Comparison of ENCODE assay signal across 1 cellular context in the genomic region with DNA sequence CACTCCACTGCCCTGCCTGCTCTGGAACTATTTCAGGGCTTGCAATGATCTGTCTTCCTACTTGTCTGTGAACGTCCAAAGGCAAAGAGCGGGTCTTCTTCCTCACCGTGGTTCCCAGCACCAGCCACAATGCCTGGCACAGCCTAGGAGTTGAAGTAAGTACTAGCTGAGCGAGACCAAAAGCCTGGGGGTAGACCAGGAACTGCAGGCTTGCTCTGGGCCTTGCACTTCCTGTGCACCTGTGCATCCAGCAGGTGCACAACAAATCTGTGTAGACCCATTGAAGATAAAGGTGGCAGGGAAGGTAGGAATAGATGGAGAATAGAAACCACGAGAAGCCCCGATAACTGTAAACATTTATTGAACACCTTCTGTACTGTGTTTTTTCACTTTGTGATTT.
TF ChIP-seq lines count a peak whose summit lies in the region.

No MANE protein-coding gene starts in this region.

TF ChIP-seq in H1, 55 proteins besides CTCF, POLR2A, EP300 and RAD21:
- no peak for TF ChIP-seq TEAD4 (IDR thresholded peaks at IDR 0.05; ENCODE audit: low read depth, low read length)
- no peak for TF ChIP-seq CEBPB (IDR thresholded peaks at IDR 0.05; ENCODE audit: low read depth, low read length)
- no peak for TF ChIP-seq RBBP5 (IDR thresholded peaks at IDR 0.05; ENCODE audit: borderline replicate concordance, low read depth, low read length)
- no peak for TF ChIP-seq HDAC2 (IDR thresholded peaks at IDR 0.05; ENCODE audit: borderline replicate concordance in 1 of 2, low read depth in 2 of 2, low read length in 2 of 2)
- no peak for TF ChIP-seq EGR1 (IDR thresholded peaks at IDR 0.05; ENCODE audit: borderline replicate concordance, low read depth, low read length)
- no peak for TF ChIP-seq BRCA1 (IDR thresholded peaks at IDR 0.05; ENCODE audit: low read depth, low read length)
- no peak for TF ChIP-seq SIRT6 (IDR thresholded peaks at IDR 0.05; ENCODE audit: low read length)
- TF ChIP-seq, protein P1, sequence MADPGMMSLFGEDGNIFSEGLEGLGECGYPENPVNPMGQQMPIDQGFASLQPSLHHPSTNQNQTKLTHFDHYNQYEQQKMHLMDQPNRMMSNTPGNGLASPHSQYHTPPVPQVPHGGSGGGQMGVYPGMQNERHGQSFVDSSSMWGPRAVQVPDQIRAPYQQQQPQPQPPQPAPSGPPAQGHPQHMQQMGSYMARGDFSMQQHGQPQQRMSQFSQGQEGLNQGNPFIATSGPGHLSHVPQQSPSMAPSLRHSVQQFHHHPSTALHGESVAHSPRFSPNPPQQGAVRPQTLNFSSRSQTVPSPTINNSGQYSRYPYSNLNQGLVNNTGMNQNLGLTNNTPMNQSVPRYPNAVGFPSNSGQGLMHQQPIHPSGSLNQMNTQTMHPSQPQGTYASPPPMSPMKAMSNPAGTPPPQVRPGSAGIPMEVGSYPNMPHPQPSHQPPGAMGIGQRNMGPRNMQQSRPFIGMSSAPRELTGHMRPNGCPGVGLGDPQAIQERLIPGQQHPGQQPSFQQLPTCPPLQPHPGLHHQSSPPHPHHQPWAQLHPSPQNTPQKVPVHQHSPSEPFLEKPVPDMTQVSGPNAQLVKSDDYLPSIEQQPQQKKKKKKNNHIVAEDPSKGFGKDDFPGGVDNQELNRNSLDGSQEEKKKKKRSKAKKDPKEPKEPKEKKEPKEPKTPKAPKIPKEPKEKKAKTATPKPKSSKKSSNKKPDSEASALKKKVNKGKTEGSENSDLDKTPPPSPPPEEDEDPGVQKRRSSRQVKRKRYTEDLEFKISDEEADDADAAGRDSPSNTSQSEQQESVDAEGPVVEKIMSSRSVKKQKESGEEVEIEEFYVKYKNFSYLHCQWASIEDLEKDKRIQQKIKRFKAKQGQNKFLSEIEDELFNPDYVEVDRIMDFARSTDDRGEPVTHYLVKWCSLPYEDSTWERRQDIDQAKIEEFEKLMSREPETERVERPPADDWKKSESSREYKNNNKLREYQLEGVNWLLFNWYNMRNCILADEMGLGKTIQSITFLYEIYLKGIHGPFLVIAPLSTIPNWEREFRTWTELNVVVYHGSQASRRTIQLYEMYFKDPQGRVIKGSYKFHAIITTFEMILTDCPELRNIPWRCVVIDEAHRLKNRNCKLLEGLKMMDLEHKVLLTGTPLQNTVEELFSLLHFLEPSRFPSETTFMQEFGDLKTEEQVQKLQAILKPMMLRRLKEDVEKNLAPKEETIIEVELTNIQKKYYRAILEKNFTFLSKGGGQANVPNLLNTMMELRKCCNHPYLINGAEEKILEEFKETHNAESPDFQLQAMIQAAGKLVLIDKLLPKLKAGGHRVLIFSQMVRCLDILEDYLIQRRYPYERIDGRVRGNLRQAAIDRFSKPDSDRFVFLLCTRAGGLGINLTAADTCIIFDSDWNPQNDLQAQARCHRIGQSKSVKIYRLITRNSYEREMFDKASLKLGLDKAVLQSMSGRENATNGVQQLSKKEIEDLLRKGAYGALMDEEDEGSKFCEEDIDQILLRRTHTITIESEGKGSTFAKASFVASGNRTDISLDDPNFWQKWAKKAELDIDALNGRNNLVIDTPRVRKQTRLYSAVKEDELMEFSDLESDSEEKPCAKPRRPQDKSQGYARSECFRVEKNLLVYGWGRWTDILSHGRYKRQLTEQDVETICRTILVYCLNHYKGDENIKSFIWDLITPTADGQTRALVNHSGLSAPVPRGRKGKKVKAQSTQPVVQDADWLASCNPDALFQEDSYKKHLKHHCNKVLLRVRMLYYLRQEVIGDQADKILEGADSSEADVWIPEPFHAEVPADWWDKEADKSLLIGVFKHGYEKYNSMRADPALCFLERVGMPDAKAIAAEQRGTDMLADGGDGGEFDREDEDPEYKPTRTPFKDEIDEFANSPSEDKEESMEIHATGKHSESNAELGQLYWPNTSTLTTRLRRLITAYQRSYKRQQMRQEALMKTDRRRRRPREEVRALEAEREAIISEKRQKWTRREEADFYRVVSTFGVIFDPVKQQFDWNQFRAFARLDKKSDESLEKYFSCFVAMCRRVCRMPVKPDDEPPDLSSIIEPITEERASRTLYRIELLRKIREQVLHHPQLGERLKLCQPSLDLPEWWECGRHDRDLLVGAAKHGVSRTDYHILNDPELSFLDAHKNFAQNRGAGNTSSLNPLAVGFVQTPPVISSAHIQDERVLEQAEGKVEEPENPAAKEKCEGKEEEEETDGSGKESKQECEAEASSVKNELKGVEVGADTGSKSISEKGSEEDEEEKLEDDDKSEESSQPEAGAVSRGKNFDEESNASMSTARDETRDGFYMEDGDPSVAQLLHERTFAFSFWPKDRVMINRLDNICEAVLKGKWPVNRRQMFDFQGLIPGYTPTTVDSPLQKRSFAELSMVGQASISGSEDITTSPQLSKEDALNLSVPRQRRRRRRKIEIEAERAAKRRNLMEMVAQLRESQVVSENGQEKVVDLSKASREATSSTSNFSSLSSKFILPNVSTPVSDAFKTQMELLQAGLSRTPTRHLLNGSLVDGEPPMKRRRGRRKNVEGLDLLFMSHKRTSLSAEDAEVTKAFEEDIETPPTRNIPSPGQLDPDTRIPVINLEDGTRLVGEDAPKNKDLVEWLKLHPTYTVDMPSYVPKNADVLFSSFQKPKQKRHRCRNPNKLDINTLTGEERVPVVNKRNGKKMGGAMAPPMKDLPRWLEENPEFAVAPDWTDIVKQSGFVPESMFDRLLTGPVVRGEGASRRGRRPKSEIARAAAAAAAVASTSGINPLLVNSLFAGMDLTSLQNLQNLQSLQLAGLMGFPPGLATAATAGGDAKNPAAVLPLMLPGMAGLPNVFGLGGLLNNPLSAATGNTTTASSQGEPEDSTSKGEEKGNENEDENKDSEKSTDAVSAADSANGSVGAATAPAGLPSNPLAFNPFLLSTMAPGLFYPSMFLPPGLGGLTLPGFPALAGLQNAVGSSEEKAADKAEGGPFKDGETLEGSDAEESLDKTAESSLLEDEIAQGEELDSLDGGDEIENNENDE (IDR thresholded peaks at IDR 0.05; ENCODE audit: insufficient replicate concordance, low read length) = no peak
- no peak for TF ChIP-seq GABPA (IDR thresholded peaks at IDR 0.05; ENCODE audit: borderline replicate concordance, insufficient read depth, low read length)
- TF ChIP-seq KDM1A (IDR thresholded peaks at IDR 0.05; ENCODE audit: borderline replicate concordance, low read length) = no peak
- no peak for TF ChIP-seq CHD1 (IDR thresholded peaks at IDR 0.05; ENCODE audit: low read depth, low read length)
- TF ChIP-seq POLR2AphosphoS5 (IDR thresholded peaks at IDR 0.05; ENCODE audit: low read depth, low read length) = no peak
- no peak for TF ChIP-seq SRF (IDR thresholded peaks at IDR 0.05; ENCODE audit: low read depth, low read length)
- TF ChIP-seq CTBP2 (IDR thresholded peaks at IDR 0.05; ENCODE audit: borderline replicate concordance, insufficient read depth, insufficient read length, low read length) = no peak
- TF ChIP-seq TAF1 (IDR thresholded peaks at IDR 0.05; ENCODE audit: low read depth, low read length) = no peak
- TF ChIP-seq, protein P2, sequence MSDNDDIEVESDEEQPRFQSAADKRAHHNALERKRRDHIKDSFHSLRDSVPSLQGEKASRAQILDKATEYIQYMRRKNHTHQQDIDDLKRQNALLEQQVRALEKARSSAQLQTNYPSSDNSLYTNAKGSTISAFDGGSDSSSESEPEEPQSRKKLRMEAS (IDR thresholded peaks at IDR 0.05) = no peak
- TF ChIP-seq KDM5A (IDR thresholded peaks at IDR 0.05; ENCODE audit: low read length) = no peak
- no peak for TF ChIP-seq TCF12 (IDR thresholded peaks at IDR 0.05; ENCODE audit: low read depth, low read length)
- TF ChIP-seq E2F6 (IDR thresholded peaks at IDR 0.05) = no peak
- no peak for TF ChIP-seq CBX5 (IDR thresholded peaks at IDR 0.05; ENCODE audit: low read depth, low read length)
